In the genomic region with DNA sequence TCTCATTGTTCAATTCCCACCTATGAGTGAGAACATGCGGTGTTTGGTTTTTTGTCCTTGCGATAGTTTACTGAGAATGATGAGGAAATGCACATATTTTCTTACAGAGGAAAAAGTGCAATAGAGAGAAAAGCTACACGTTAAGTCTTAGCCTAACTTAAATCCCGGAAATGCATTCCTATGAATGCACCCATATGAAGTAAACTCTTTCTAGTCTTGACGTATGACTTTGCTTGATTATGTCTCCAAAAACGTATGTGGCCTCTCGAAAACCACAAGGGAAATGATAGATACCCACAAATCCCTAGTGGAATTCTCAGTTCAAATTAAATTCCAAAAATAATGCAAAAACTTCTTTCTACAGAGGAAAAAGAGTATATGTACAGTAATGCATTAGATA, we compare ENCODE assay signal across 18 cellular contexts.
DNase-seq lines count a peak whose midpoint lies in the region; ATAC-seq and TF ChIP-seq lines count a peak whose summit lies in the region.
"Had no signal": no experiment of that assay in that cellular context is flagged by ENCODE, and none has a peak within 500 bp of the region (broad histone marks: within the 10 kb centered on the region; RNA-seq: fewer than 3 reads in every experiment).

No MANE protein-coding gene starts in this region.

- H3K36me3 ChIP-seq in adipocyte (ENCODE audit: control insufficient read depth, insufficient read depth, low read length, severe bottlenecking) = no peaks in the 10 kb centered on the region
- no peaks in the 10 kb centered on the region for H3K36me3 ChIP-seq in stomach
- H3K36me3 ChIP-seq: MG63 had no signal

- intact Hi-C loops in stomach (cut with DNase I; ENCODE audit: low total_unique reads) = loop anchor here (10.0 kb wide), 1 partner anchor 77 kb away; no protein-coding TSS in a partner anchor

- ATAC-seq in HG03354 (IDR thresholded peaks at IDR 0.05; ENCODE audit: poor library complexity, severe bottlenecking, unreplicated experiment) (no peak), HG02571 (IDR thresholded peaks at IDR 0.05; ENCODE audit: unreplicated experiment) (no peak)

- H3K9ac ChIP-seq in adipocyte (ENCODE audit: low read length) = no peak overlapping the region
- H3K9ac ChIP-seq: SK-N-SH had no signal

- H3K9me3 ChIP-seq in adipocyte (ENCODE audit: control insufficient read depth, low read length) = no peaks in the 10 kb centered on the region
- H3K9me3 ChIP-seq in stomach = no peaks in the 10 kb centered on the region
- H3K9me3 ChIP-seq: MG63, SK-N-SH had no signal

- DNase-seq in AG04449 (ENCODE audit: low read depth, low spot score) = peak; percentile 87
- DNase-seq in HS-27A (ENCODE audit: low read depth) = peak; percentile 39
- DNase-seq in adipocyte (ENCODE audit: low read depth) = peak; percentile 41
- peak; percentile 64 for DNase-seq in iris pigment epithelial cell (ENCODE audit: low read depth)
- no peak for DNase-seq in stomach
- no peak for DNase-seq in SIG-M5 (lab: John Stamatoyannopoulos, UW)
- DNase-seq: CD4-positive, alpha-beta T cell; H7; KG1; MG63; NCI-H2029 treated with DMSO at 0.1 percent for 48 hours; NCI-H446 treated with DMSO at 0.1 percent for 48 hours; NK-92 treated with Interleukin-12 subunit alpha and Interleukin-12 subunit beta, amount 100 ng/mL, for 24 hours; Right ventricle myocardium superior; SK-N-SH had no signal

- no peaks in the 10 kb centered on the region for H3K27me3 ChIP-seq in adipocyte (replicated peaks; ENCODE audit: control insufficient read depth, insufficient read depth, low read length)
- H3K27me3 ChIP-seq in stomach = no peaks in the 10 kb centered on the region
- H3K27me3 ChIP-seq: MG63 had no signal

- no peak overlapping the region for H3K27ac ChIP-seq in stomach
- H3K27ac ChIP-seq: 22Rv1 had no signal

- no peak for TF ChIP-seq POLR2A in stomach (IDR thresholded peaks at IDR 0.05)

- TF ChIP-seq EP300 in stomach (IDR thresholded peaks at IDR 0.05) = no peak

- TF ChIP-seq CTCF in AG04449 (IDR thresholded peaks at IDR 0.05; ENCODE audit: insufficient read depth, low read length, missing control alignments) = no peak
- no peak for TF ChIP-seq CTCF in stomach (IDR thresholded peaks at IDR 0.05)

- H3K4me3 ChIP-seq in AG04449 (ENCODE audit: low read depth, low read length) (no peak overlapping the region), adipocyte (ENCODE audit: low read length) (no peak overlapping the region), stomach (no peak overlapping the region)
- H3K4me3 ChIP-seq: MG63 had no signal

- 84 to 90% (median 88%) methylated on average over 7 of the region's 7 CpGs for WGBS in stomach, 5 donors

- CTCF ChIA-PET in AG04449 (lab: Yijun Ruan, JAX) = interaction anchor here (0.6 to 12.4 kb wide), 20 partner anchors 8 to 744 kb away, joined by 3 to 188 read pairs (median 6); no protein-coding TSS in a partner anchor

- H3K4me1 ChIP-seq in adipocyte (ENCODE audit: control insufficient read depth, insufficient read depth, low read length) = peaks cover 3% of the 10 kb centered on the region
- no peaks in the 10 kb centered on the region for H3K4me1 ChIP-seq in stomach

- POLR2A ChIA-PET in AG04449 (lab: Yijun Ruan, JAX) = interaction anchor here (0.6 to 1.1 kb wide), 2 partner anchors 10 to 72 kb away, joined by 3 read pairs; no protein-coding TSS in a partner anchor

Comparison
In these comparisons a context has a peak if more than half of its experiments do, and no peak if none do; other contexts are left out.
1. DNase-seq: peak in AG04449 (single experiment), HS-27A (single experiment), adipocyte (single experiment) and iris pigment epithelial cell (single experiment); none in stomach (single experiment) and SIG-M5 (single experiment).